Comparison of ENCODE assay signal across 1 cellular context in the genomic region with DNA sequence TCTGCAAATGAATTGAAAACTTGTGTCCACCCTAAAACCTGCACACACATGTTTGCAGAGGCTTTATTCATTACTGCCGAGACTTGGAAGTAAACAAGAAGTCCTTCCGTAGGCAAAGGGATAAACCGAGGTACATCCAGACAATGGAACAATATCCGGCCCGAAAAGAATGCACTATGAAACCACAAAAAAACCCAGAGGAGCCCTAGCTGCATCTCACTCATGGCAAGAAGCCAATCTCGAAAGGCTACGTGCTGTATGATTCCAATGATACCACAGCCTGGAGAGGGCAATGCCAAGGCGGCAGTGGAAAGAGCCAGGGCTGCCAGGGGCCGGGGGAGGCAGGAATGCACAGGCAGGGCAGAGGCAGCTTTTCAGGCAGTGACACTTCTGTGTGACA.
TF ChIP-seq lines count a peak whose summit lies in the region.

No MANE protein-coding gene starts in this region.

TF ChIP-seq in K562, 482 proteins besides CTCF, POLR2A, EP300 and RAD21:
- peak; percentile 51 for TF ChIP-seq NFIC (IDR thresholded peaks at IDR 0.05)
- no peak for TF ChIP-seq SFPQ (IDR thresholded peaks at IDR 0.05; ENCODE audit: low read depth, low read length)
- no peak for TF ChIP-seq CLOCK (CRISPR knock-in tag; IDR thresholded peaks at IDR 0.05; ENCODE audit: borderline replicate concordance)
- no peak for TF ChIP-seq MYBL2 (IDR thresholded peaks at IDR 0.05; ENCODE audit: low read depth)
- no peak for TF ChIP-seq MYBL2 (CRISPR knock-in tag; IDR thresholded peaks at IDR 0.05; ENCODE audit: borderline replicate concordance)
- TF ChIP-seq RBBP5 (IDR thresholded peaks at IDR 0.05; ENCODE audit: borderline replicate concordance, insufficient read depth, low read length, poor library complexity, severe bottlenecking) = no peak
- TF ChIP-seq, protein P1, sequence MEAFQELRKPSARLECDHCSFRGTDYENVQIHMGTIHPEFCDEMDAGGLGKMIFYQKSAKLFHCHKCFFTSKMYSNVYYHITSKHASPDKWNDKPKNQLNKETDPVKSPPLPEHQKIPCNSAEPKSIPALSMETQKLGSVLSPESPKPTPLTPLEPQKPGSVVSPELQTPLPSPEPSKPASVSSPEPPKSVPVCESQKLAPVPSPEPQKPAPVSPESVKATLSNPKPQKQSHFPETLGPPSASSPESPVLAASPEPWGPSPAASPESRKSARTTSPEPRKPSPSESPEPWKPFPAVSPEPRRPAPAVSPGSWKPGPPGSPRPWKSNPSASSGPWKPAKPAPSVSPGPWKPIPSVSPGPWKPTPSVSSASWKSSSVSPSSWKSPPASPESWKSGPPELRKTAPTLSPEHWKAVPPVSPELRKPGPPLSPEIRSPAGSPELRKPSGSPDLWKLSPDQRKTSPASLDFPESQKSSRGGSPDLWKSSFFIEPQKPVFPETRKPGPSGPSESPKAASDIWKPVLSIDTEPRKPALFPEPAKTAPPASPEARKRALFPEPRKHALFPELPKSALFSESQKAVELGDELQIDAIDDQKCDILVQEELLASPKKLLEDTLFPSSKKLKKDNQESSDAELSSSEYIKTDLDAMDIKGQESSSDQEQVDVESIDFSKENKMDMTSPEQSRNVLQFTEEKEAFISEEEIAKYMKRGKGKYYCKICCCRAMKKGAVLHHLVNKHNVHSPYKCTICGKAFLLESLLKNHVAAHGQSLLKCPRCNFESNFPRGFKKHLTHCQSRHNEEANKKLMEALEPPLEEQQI (IDR thresholded peaks at IDR 0.05) = no peak
- no peak for TF ChIP-seq ZNF780A (CRISPR knock-in tag; IDR thresholded peaks at IDR 0.05)
- TF ChIP-seq CHD7 (IDR thresholded peaks at IDR 0.05; ENCODE audit: low read depth, low read length) = no peak
